9 cellular contexts compared by ENCODE assay signal in the genomic region with DNA sequence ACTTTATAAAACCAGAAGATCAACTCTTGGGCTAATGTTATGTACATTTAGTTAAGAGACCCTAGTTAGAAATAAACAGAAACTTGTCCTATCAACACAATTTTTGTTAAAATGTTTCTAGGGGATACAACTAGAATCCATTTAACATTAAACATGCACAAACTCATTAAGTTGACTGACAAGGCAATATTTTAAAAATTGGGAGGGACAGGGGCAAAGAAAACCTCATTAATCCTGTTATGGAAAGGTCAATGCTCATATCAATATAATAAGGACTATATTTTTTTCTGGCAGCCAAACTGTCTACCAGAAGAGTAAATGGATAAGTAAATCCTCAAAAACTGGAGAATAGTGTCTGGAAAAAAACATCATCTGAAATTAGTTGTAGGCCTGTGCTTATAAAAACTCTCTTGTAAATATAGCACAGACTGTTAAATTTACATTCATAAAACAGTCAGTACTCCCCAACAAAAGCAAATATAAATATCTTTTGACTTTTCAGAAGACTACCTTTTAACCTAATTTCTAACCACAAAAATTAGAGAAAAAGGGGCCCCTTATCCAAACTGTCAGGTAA. TPM values are rescaled to one million over a fixed set of nuclear protein-coding genes. Genes with fewer than 3 reads are reported as not detected.
DNase-seq lines count a peak whose midpoint lies in the region; ATAC-seq, FAIRE-seq and TF ChIP-seq lines count a peak whose summit lies in the region.
"Had no signal": no experiment of that assay in that cellular context is flagged by ENCODE, and none has a peak within 500 bp of the region (broad histone marks: within the 10 kb centered on the region; RNA-seq: fewer than 3 reads in every experiment).

No MANE protein-coding gene starts in this region.

- peaks cover 29% of the 10 kb centered on the region for H3K4me1 ChIP-seq in stomach smooth muscle (ENCODE audit: control insufficient read depth, insufficient read depth, low read length)

- peaks cover 3% of the 10 kb centered on the region for H3K27me3 Mint-ChIP-seq in activated CD8-positive, alpha-beta memory T cell treated with anti-CD3 and anti-CD28 coated beads, Interleukin-2, amount 10 ng/mL, durations not matched to agents 7 days and 5 days
- no peaks in the 10 kb centered on the region for H3K27me3 Mint-ChIP-seq in activated CD8-positive, alpha-beta T cell treated with anti-CD3 and anti-CD28 coated beads for 36 hours

- H3K36me3 ChIP-seq in stomach smooth muscle (ENCODE audit: control insufficient read depth in 2 of 2, insufficient read depth in 2 of 2, low read length in 2 of 2) = peaks cover 0 to 8% of the 10 kb centered on the region in 2 donors

- H3K4me3 ChIP-seq in iPS-11a (ENCODE audit: low read depth, low read length) = peak overlapping the region; percentile 100
- H3K4me3 ChIP-seq in stomach smooth muscle (ENCODE audit: low read length in 2 of 2) = peak overlapping the region; percentile 88 to 100

- no peak overlapping the region for H3K27ac ChIP-seq in stomach smooth muscle (ENCODE audit: low read length)

- peaks cover 57% of the 10 kb centered on the region for H3K4me1 Mint-ChIP-seq in activated CD8-positive, alpha-beta memory T cell treated with anti-CD3 and anti-CD28 coated beads, Interleukin-2, amount 10 ng/mL, durations not matched to agents 7 days and 5 days
- H3K4me1 Mint-ChIP-seq in activated CD8-positive, alpha-beta T cell treated with anti-CD3 and anti-CD28 coated beads for 36 hours (ENCODE audit: low read depth) = peaks cover 53% of the 10 kb centered on the region

- POLR2A ChIA-PET in activated CD8-positive, alpha-beta T cell treated with anti-CD3 and anti-CD28 coated beads for 36 hours (lab: Charles Lee) = interaction anchor here (1.1 to 3.9 kb wide), 7 partner anchors 9 to 851 kb away, joined by 3 to 46 read pairs (median 8); partner anchors contain the start of genes DNAJB11 and EIF4A2

- ATAC-seq in activated CD8-positive, alpha-beta memory T cell treated with anti-CD3 and anti-CD28 coated beads, Interleukin-2, amount 10 ng/mL, durations not matched to agents 7 days and 5 days = no peak
- ATAC-seq in activated CD8-positive, alpha-beta T cell treated with anti-CD3 and anti-CD28 coated beads for 36 hours = no peak

- intact Hi-C loops in activated CD8-positive, alpha-beta T cell treated with anti-CD3 and anti-CD28 coated beads for 36 hours (cut with micrococcal nuclease) = no loop called here

- no peak for FAIRE-seq in D721Med (lab: Jason Lieb, UNC)

- peak overlapping the region in 1 of 2 donors; percentile 46 for H3K9ac ChIP-seq in stomach smooth muscle (ENCODE audit: low read length in 2 of 2)

- no peak for DNase-seq in activated CD8-positive, alpha-beta memory T cell treated with anti-CD3 and anti-CD28 coated beads, Interleukin-2, amount 10 ng/mL, durations not matched to agents 7 days and 5 days
- no peak for DNase-seq in activated CD8-positive, alpha-beta memory T cell treated with anti-CD3 and anti-CD28 coated beads, Interleukin-2, amount 50 U/mL, for 48 hours
- no peak for DNase-seq in activated CD8-positive, alpha-beta T cell treated with anti-CD3 and anti-CD28 coated beads for 36 hours
- DNase-seq in D721Med (ENCODE audit: insufficient read length, low spot score) (no peak), T1000 (lab: John Stamatoyannopoulos, UW) (no peak)
- no peak for DNase-seq in stimulated activated CD4-positive, alpha-beta T cell treated with anti-CD3 and anti-CD28 coated beads, Interleukin-4, amount 100 ng/mL, for 4 hours
- DNase-seq: NCI-H187 had no signal

- H3K36me3 Mint-ChIP-seq in activated CD8-positive, alpha-beta memory T cell treated with anti-CD3 and anti-CD28 coated beads, Interleukin-2, amount 10 ng/mL, durations not matched to agents 7 days and 5 days = peaks cover 86% of the 10 kb centered on the region
- H3K36me3 Mint-ChIP-seq in activated CD8-positive, alpha-beta T cell treated with anti-CD3 and anti-CD28 coated beads for 36 hours (ENCODE audit: low read depth) = peaks cover 94% of the 10 kb centered on the region

- peak overlapping the region; percentile 100 for H3K27ac Mint-ChIP-seq in activated CD8-positive, alpha-beta memory T cell treated with anti-CD3 and anti-CD28 coated beads, Interleukin-2, amount 10 ng/mL, durations not matched to agents 7 days and 5 days
- peak overlapping the region; percentile 100 for H3K27ac Mint-ChIP-seq in activated CD8-positive, alpha-beta T cell treated with anti-CD3 and anti-CD28 coated beads for 36 hours

- CTCF ChIA-PET in activated CD8-positive, alpha-beta memory T cell treated with anti-CD3 and anti-CD28 coated beads, Interleukin-2, amount 10 ng/mL, durations not matched to agents 7 days and 5 days (lab: Charles Lee) = interaction anchor here (1.4 to 8.0 kb wide), 2 partner anchors 9 to 10 kb away, joined by 8 to 52 read pairs; no protein-coding TSS in a partner anchor
- CTCF ChIA-PET in activated CD8-positive, alpha-beta T cell treated with anti-CD3 and anti-CD28 coated beads for 36 hours (lab: Charles Lee) = interaction anchor here (1.0 to 10.4 kb wide), 3 partner anchors 10 to 35 kb away, joined by 3 to 93 read pairs (median 3); no protein-coding TSS in a partner anchor

- H3K27me3 ChIP-seq in stomach smooth muscle (ENCODE audit: control insufficient read depth in 1 of 2, insufficient read depth in 2 of 2, low read length in 2 of 2) = no peaks in the 10 kb centered on the region

- H3K9me3 ChIP-seq in stomach smooth muscle (ENCODE audit: control insufficient read depth in 2 of 2, low read length in 2 of 2) = no peaks in the 10 kb centered on the region

- no peaks in the 10 kb centered on the region for H3K9me3 Mint-ChIP-seq in activated CD8-positive, alpha-beta memory T cell treated with anti-CD3 and anti-CD28 coated beads, Interleukin-2, amount 10 ng/mL, durations not matched to agents 7 days and 5 days (ENCODE audit: low read depth)
- H3K9me3 Mint-ChIP-seq in activated CD8-positive, alpha-beta T cell treated with anti-CD3 and anti-CD28 coated beads for 36 hours = peaks cover 3% of the 10 kb centered on the region

- peak overlapping the region; percentile 100 for H3K4me3 Mint-ChIP-seq in activated CD8-positive, alpha-beta memory T cell treated with anti-CD3 and anti-CD28 coated beads, Interleukin-2, amount 10 ng/mL, durations not matched to agents 7 days and 5 days
- peak overlapping the region; percentile 100 for H3K4me3 Mint-ChIP-seq in activated CD8-positive, alpha-beta T cell treated with anti-CD3 and anti-CD28 coated beads for 36 hours

- TF ChIP-seq CTCF in activated CD8-positive, alpha-beta T cell treated with anti-CD3 and anti-CD28 coated beads for 36 hours (IDR thresholded peaks at IDR 0.05) = no peak
- TF ChIP-seq CTCF in D721Med (IDR thresholded peaks at IDR 0.05; ENCODE audit: insufficient read depth, missing control alignments) = no peak

RNA-seq across cellular contexts. Expression of gene TRA2B, which starts 4.4 kb away (rescaled TPM):
- total RNA-seq in activated CD8-positive, alpha-beta memory T cell treated with anti-CD3 and anti-CD28 coated beads, Interleukin-2, amount 10 ng/mL, durations not matched to agents 7 days and 5 days = 100 to 1,000 TPM; 246 to 256 TPM
- 100 to 1,000 TPM; 210 to 219 TPM for total RNA-seq in activated CD8-positive, alpha-beta T cell treated with anti-CD3 and anti-CD28 coated beads for 36 hours
